ENCODE assay signal across 1 cellular context in the genomic region with DNA sequence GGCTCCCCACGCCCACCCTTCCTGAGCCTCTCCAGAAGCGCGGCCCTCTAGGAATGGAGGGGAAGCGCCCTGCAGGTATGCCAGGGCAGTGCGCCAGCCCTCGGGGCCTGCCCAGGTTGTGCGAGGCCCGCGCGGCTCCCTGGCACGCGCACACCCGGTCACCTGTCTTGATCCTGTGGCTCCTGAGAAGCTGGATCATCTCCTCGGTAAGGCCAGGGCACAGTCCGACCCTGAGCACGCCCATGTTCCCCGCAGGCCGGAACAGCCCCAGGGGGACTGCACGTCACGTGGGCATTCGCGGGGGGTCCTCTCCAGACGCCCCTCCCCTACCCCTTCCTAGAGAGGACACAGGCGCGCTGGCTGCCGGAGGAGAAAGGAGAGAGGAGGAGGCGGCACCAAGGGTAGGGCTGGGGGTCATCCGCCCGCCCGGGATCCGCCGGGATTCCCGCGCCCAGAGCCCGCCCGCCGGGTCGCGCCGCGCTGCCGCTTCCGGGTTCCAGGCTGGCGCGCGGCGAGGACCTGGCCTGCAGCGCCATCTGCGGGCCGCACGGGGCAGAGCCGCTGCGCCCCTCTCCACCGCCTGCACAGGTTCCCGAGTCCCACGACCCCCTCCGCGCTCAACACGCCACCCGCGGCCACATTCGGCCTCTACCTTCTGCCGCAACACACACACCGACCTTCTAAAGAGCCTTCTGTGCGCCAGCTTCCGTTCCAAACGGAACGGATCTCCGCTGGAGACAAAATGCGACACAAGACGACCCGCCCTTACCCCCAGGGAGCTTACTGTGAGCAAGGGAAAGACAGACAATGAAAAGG.
TF ChIP-seq lines count a peak whose summit lies in the region.

A gene (minus strand): TSS at position 491 of the 816 bp plus-strand sequence. CDS start 247 bp downstream, at position 244.

TF ChIP-seq in K562, 482 proteins besides CTCF, POLR2A, EP300 and RAD21 (continued from another document and continues in another):
- TF ChIP-seq, protein P1, sequence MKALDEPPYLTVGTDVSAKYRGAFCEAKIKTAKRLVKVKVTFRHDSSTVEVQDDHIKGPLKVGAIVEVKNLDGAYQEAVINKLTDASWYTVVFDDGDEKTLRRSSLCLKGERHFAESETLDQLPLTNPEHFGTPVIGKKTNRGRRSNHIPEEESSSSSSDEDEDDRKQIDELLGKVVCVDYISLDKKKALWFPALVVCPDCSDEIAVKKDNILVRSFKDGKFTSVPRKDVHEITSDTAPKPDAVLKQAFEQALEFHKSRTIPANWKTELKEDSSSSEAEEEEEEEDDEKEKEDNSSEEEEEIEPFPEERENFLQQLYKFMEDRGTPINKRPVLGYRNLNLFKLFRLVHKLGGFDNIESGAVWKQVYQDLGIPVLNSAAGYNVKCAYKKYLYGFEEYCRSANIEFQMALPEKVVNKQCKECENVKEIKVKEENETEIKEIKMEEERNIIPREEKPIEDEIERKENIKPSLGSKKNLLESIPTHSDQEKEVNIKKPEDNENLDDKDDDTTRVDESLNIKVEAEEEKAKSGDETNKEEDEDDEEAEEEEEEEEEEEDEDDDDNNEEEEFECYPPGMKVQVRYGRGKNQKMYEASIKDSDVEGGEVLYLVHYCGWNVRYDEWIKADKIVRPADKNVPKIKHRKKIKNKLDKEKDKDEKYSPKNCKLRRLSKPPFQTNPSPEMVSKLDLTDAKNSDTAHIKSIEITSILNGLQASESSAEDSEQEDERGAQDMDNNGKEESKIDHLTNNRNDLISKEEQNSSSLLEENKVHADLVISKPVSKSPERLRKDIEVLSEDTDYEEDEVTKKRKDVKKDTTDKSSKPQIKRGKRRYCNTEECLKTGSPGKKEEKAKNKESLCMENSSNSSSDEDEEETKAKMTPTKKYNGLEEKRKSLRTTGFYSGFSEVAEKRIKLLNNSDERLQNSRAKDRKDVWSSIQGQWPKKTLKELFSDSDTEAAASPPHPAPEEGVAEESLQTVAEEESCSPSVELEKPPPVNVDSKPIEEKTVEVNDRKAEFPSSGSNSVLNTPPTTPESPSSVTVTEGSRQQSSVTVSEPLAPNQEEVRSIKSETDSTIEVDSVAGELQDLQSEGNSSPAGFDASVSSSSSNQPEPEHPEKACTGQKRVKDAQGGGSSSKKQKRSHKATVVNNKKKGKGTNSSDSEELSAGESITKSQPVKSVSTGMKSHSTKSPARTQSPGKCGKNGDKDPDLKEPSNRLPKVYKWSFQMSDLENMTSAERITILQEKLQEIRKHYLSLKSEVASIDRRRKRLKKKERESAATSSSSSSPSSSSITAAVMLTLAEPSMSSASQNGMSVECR (CRISPR knock-in tag; IDR thresholded peaks at IDR 0.05): peak; percentile 39; the same call in 1 of the 2 replicates
- peak in 1 of 2 experiments; percentile 72; a peak in 1 of 4 replicates for TF ChIP-seq HDAC1 (IDR thresholded peaks at IDR 0.05)
- TF ChIP-seq SAP30 (IDR thresholded peaks at IDR 0.05; ENCODE audit: borderline replicate concordance, insufficient read depth, low read depth, low read length, poor library complexity, severe bottlenecking): peak; percentile 29
- peak; percentile 75 for TF ChIP-seq PHF8 (IDR thresholded peaks at IDR 0.05; ENCODE audit: borderline replicate concordance, low read length)
- 0 out of 2 replicates have a peak, but pooled peaks have one; percentile 42 for TF ChIP-seq ZNF830 (CRISPR knock-in tag; IDR thresholded peaks at IDR 0.05)
- TF ChIP-seq SMAD4 (CRISPR knock-in tag; conservative IDR thresholded peaks at IDR 0.05): peak; percentile 65
- no peak for TF ChIP-seq SMAD2 (IDR thresholded peaks at IDR 0.05; ENCODE audit: low read depth, low read length)
- TF ChIP-seq, protein P2, sequence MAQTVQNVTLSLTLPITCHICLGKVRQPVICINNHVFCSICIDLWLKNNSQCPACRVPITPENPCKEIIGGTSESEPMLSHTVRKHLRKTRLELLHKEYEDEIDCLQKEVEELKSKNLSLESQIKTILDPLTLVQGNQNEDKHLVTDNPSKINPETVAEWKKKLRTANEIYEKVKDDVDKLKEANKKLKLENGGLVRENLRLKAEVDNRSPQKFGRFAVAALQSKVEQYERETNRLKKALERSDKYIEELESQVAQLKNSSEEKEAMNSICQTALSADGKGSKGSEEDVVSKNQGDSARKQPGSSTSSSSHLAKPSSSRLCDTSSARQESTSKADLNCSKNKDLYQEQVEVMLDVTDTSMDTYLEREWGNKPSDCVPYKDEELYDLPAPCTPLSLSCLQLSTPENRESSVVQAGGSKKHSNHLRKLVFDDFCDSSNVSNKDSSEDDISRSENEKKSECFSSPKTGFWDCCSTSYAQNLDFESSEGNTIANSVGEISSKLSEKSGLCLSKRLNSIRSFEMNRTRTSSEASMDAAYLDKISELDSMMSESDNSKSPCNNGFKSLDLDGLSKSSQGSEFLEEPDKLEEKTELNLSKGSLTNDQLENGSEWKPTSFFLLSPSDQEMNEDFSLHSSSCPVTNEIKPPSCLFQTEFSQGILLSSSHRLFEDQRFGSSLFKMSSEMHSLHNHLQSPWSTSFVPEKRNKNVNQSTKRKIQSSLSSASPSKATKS (CRISPR knock-in tag; IDR thresholded peaks at IDR 0.05): no peak
- TF ChIP-seq, protein P3, sequence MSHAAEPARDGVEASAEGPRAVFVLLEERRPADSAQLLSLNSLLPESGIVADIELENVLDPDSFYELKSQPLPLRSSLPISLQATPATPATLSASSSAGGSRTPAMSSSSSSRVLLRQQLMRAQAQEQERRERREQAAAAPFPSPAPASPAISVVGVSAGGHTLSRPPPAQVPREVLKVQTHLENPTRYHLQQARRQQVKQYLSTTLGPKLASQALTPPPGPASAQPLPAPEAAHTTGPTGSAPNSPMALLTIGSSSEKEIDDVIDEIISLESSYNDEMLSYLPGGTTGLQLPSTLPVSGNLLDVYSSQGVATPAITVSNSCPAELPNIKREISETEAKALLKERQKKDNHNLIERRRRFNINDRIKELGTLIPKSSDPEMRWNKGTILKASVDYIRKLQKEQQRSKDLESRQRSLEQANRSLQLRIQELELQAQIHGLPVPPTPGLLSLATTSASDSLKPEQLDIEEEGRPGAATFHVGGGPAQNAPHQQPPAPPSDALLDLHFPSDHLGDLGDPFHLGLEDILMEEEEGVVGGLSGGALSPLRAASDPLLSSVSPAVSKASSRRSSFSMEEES (CRISPR knock-in tag; IDR thresholded peaks at IDR 0.05): peak; percentile 22; the same call in 1 of the 2 replicates
- TF ChIP-seq, protein P4, sequence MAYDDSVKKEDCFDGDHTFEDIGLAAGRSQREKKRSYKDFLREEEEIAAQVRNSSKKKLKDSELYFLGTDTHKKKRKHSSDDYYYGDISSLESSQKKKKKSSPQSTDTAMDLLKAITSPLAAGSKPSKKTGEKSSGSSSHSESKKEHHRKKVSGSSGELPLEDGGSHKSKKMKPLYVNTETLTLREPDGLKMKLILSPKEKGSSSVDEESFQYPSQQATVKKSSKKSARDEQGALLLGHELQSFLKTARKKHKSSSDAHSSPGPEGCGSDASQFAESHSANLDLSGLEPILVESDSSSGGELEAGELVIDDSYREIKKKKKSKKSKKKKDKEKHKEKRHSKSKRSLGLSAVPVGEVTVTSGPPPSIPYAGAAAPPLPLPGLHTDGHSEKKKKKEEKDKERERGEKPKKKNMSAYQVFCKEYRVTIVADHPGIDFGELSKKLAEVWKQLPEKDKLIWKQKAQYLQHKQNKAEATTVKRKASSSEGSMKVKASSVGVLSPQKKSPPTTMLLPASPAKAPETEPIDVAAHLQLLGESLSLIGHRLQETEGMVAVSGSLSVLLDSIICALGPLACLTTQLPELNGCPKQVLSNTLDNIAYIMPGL (CRISPR knock-in tag; IDR thresholded peaks at IDR 0.05): 0 out of 2 replicates have a peak, but pooled peaks have one; percentile 74
- peak; percentile 73; the same call in 1 of the 2 replicates for TF ChIP-seq STAG1 (CRISPR knock-in tag; IDR thresholded peaks at IDR 0.05; ENCODE audit: borderline replicate concordance)
- no peak for TF ChIP-seq SRSF3 (IDR thresholded peaks at IDR 0.05; ENCODE audit: insufficient read depth, low read length)
- no peak for TF ChIP-seq ATF1 (CRISPR knock-in tag; IDR thresholded peaks at IDR 0.05)
- peak; percentile 53 for TF ChIP-seq ATF1 (tag; IDR thresholded peaks at IDR 0.05)
- peak; percentile 86 for TF ChIP-seq ZFX (CRISPR knock-in tag; IDR thresholded peaks at IDR 0.05)
- TF ChIP-seq PHF20 (IDR thresholded peaks at IDR 0.05; ENCODE audit: partially characterized antibody): peak; percentile 75
- TF ChIP-seq NRF1 (conservative IDR thresholded peaks at IDR 0.05 in 1 of 2, IDR thresholded peaks at IDR 0.05 in 1 of 2): peak in 1 of 2 experiments; percentile 7; a peak in 3 of 4 replicates
- TF ChIP-seq ESRRA (IDR thresholded peaks at IDR 0.05; ENCODE audit: borderline replicate concordance, low read depth): 0 out of 2 replicates have a peak, but pooled peaks have one; percentile 53
- TF ChIP-seq NR2C1 (IDR thresholded peaks at IDR 0.05): no peak
- TF ChIP-seq NR2C1 (tag; IDR thresholded peaks at IDR 0.05): 0 out of 2 replicates have a peak, but pooled peaks have one; percentile 33
- TF ChIP-seq, protein P5, sequence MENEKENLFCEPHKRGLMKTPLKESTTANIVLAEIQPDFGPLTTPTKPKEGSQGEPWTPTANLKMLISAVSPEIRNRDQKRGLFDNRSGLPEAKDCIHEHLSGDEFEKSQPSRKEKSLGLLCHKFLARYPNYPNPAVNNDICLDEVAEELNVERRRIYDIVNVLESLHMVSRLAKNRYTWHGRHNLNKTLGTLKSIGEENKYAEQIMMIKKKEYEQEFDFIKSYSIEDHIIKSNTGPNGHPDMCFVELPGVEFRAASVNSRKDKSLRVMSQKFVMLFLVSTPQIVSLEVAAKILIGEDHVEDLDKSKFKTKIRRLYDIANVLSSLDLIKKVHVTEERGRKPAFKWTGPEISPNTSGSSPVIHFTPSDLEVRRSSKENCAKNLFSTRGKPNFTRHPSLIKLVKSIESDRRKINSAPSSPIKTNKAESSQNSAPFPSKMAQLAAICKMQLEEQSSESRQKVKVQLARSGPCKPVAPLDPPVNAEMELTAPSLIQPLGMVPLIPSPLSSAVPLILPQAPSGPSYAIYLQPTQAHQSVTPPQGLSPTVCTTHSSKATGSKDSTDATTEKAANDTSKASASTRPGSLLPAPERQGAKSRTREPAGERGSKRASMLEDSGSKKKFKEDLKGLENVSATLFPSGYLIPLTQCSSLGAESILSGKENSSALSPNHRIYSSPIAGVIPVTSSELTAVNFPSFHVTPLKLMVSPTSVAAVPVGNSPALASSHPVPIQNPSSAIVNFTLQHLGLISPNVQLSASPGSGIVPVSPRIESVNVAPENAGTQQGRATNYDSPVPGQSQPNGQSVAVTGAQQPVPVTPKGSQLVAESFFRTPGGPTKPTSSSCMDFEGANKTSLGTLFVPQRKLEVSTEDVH (IDR thresholded peaks at IDR 0.05; ENCODE audit: low read depth, partially characterized antibody): peak; percentile 78
- TF ChIP-seq E2F3 (CRISPR knock-in tag; IDR thresholded peaks at IDR 0.05): peak; percentile 94; the same call in 1 of the 2 replicates
- TF ChIP-seq, protein P6, sequence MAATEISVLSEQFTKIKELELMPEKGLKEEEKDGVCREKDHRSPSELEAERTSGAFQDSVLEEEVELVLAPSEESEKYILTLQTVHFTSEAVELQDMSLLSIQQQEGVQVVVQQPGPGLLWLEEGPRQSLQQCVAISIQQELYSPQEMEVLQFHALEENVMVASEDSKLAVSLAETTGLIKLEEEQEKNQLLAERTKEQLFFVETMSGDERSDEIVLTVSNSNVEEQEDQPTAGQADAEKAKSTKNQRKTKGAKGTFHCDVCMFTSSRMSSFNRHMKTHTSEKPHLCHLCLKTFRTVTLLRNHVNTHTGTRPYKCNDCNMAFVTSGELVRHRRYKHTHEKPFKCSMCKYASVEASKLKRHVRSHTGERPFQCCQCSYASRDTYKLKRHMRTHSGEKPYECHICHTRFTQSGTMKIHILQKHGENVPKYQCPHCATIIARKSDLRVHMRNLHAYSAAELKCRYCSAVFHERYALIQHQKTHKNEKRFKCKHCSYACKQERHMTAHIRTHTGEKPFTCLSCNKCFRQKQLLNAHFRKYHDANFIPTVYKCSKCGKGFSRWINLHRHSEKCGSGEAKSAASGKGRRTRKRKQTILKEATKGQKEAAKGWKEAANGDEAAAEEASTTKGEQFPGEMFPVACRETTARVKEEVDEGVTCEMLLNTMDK (IDR thresholded peaks at IDR 0.05; ENCODE audit: borderline replicate concordance, insufficient read depth, low read depth, low read length, poor library complexity, severe bottlenecking): peak; percentile 71
- TF ChIP-seq, protein P7, sequence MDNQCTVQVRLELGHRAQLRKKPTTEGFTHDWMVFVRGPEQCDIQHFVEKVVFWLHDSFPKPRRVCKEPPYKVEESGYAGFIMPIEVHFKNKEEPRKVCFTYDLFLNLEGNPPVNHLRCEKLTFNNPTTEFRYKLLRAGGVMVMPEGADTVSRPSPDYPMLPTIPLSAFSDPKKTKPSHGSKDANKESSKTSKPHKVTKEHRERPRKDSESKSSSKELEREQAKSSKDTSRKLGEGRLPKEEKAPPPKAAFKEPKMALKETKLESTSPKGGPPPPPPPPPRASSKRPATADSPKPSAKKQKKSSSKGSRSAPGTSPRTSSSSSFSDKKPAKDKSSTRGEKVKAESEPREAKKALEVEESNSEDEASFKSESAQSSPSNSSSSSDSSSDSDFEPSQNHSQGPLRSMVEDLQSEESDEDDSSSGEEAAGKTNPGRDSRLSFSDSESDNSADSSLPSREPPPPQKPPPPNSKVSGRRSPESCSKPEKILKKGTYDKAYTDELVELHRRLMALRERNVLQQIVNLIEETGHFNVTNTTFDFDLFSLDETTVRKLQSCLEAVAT (IDR thresholded peaks at IDR 0.05): 0 out of 4 replicates have a peak, but pooled peaks of 1 of the 2 experiments have one; percentile 3
- TF ChIP-seq, protein P8, sequence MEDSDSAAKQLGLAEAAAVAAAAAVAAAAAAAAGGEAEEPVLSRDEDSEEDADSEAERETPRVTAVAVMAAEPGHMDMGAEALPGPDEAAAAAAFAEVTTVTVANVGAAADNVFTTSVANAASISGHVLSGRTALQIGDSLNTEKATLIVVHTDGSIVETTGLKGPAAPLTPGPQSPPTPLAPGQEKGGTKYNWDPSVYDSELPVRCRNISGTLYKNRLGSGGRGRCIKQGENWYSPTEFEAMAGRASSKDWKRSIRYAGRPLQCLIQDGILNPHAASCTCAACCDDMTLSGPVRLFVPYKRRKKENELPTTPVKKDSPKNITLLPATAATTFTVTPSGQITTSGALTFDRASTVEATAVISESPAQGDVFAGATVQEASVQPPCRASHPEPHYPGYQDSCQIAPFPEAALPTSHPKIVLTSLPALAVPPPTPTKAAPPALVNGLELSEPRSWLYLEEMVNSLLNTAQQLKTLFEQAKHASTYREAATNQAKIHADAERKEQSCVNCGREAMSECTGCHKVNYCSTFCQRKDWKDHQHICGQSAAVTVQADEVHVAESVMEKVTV (CRISPR knock-in tag; IDR thresholded peaks at IDR 0.05): peak; percentile 78
- TF ChIP-seq, protein P9, sequence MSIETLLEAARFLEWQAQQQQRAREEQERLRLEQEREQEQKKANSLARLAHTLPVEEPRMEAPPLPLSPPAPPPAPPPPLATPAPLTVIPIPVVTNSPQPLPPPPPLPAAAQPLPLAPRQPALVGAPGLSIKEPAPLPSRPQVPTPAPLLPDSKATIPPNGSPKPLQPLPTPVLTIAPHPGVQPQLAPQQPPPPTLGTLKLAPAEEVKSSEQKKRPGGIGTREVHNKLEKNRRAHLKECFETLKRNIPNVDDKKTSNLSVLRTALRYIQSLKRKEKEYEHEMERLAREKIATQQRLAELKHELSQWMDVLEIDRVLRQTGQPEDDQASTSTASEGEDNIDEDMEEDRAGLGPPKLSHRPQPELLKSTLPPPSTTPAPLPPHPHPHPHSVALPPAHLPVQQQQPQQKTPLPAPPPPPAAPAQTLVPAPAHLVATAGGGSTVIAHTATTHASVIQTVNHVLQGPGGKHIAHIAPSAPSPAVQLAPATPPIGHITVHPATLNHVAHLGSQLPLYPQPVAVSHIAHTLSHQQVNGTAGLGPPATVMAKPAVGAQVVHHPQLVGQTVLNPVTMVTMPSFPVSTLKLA (conservative IDR thresholded peaks at IDR 0.05): peak; percentile 72 to 90
- TF ChIP-seq ETV6 (IDR thresholded peaks at IDR 0.05; ENCODE audit: borderline replicate concordance in 1 of 2, low read depth in 2 of 2, low read length in 1 of 2): no peak
- TF ChIP-seq ETV6 (CRISPR knock-in tag; IDR thresholded peaks at IDR 0.05; ENCODE audit: borderline replicate concordance): no peak
- TF ChIP-seq ZSCAN32 (CRISPR knock-in tag; IDR thresholded peaks at IDR 0.05): no peak
- TF ChIP-seq BHLHE40 (IDR thresholded peaks at IDR 0.05; ENCODE audit: low read length): 0 out of 2 replicates have a peak, but pooled peaks have one; percentile 54
